In the genomic region with DNA sequence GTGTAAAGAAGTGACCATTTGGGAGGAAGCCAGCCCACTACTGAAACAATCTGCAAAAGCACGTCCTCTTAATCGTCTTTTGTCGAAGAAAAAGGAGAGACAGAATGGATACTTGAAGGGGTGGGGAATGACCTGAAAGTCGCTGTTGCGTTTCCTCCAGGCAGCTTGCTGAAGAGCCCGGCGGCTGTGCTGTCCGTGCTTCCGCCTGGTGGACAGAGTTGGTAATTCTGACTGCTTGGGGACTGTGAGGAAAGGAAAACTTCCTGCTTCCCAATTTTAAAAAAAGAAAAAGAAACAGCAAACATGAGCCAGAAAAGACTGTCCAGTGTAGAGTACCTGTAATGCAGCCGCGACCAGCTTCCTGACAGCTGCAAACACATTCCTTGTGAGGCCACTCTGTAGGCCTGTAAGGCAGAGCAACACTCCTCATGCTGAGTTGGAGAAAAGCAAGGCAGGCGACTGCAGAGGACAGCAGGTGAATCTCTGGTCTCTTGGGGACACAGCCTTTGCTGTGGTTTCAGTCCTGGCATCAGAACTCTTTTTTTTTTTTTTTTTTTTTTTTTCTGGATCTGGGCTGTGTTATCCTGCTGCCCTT, we compare ENCODE assay signal across 8 cellular contexts.
DNase-seq lines count a peak whose midpoint lies in the region; ATAC-seq and TF ChIP-seq lines count a peak whose summit lies in the region.

No MANE protein-coding gene starts in this region.

- no peaks in the 10 kb centered on the region for H3K9me3 Mint-ChIP-seq in activated naive CD8-positive, alpha-beta T cell treated with anti-CD3 and anti-CD28 coated beads, Interleukin-2, amount 50 U/mL, for 24 hours
- peaks cover 6% of the 10 kb centered on the region for H3K9me3 Mint-ChIP-seq in stimulated activated memory B cell treated with anti-CD40 and anti-IgM and Interleukin-4, amounts not matched to agents 10 μg/mL and 1 μg/mL and 100 μg/mL, for 72 hours

- H3K27me3 ChIP-seq in IMR-90 (ENCODE audit: control insufficient read depth, insufficient read depth, low read length), result peaks cover 2% of the 10 kb centered on the region; the same call in 1 of the 2 replicates
- H3K27me3 ChIP-seq in hepatocyte, result no peaks in the 10 kb centered on the region
- H3K27me3 ChIP-seq in thoracic aorta (replicated peaks; ENCODE audit: insufficient read depth), result no peaks in the 10 kb centered on the region

- H2BK120ac ChIP-seq in IMR-90 (ENCODE audit: low read depth, low read length), result no peak overlapping the region

- no peak overlapping the region for H3K27ac Mint-ChIP-seq in activated naive CD8-positive, alpha-beta T cell treated with anti-CD3 and anti-CD28 coated beads, Interleukin-2, amount 50 U/mL, for 24 hours
- no peak overlapping the region for H3K27ac Mint-ChIP-seq in stimulated activated memory B cell treated with anti-CD40 and anti-IgM and Interleukin-4, amounts not matched to agents 10 μg/mL and 1 μg/mL and 100 μg/mL, for 72 hours

- peaks cover 3% of the 10 kb centered on the region for H3K27me3 Mint-ChIP-seq in activated naive CD8-positive, alpha-beta T cell treated with anti-CD3 and anti-CD28 coated beads, Interleukin-2, amount 50 U/mL, for 24 hours
- no peaks in the 10 kb centered on the region for H3K27me3 Mint-ChIP-seq in stimulated activated memory B cell treated with anti-CD40 and anti-IgM and Interleukin-4, amounts not matched to agents 10 μg/mL and 1 μg/mL and 100 μg/mL, for 72 hours

- no TSS peak for BruUV-seq in IMR-90 (replicated peaks; lab: Mats Ljungman, UMichigan)

- no peak overlapping the region for H2BK15ac ChIP-seq in IMR-90 (ENCODE audit: low read depth, low read length)

- CTCF ChIA-PET in IMR-90 (lab: Yijun Ruan, JAX), result interaction anchor here (0.6 kb wide), 1 partner anchor 594 kb away, joined by 3 read pairs; no protein-coding TSS in a partner anchor

- ATAC-seq in GM21423 (IDR thresholded peaks at IDR 0.05; ENCODE audit: unreplicated experiment) (peak; percentile 88), IMR-90 (ENCODE audit: low read depth) (peak; percentile 92), thoracic aorta (ENCODE audit: insufficient number of reproducible peaks, low FRiP score, low read depth) (peak; percentile 36)
- no peak for ATAC-seq in activated naive CD8-positive, alpha-beta T cell treated with anti-CD3 and anti-CD28 coated beads, Interleukin-2, amount 50 U/mL, for 24 hours
- no peak for ATAC-seq in stimulated activated memory B cell treated with anti-CD40 and anti-IgM and Interleukin-4, amounts not matched to agents 10 μg/mL and 1 μg/mL and 100 μg/mL, for 72 hours

- H4K5ac ChIP-seq in IMR-90 (ENCODE audit: low read depth, low read length), result no peak overlapping the region

- no peaks in the 10 kb centered on the region for H3K4me1 Mint-ChIP-seq in activated naive CD8-positive, alpha-beta T cell treated with anti-CD3 and anti-CD28 coated beads, Interleukin-2, amount 50 U/mL, for 24 hours
- no peaks in the 10 kb centered on the region for H3K4me1 Mint-ChIP-seq in stimulated activated memory B cell treated with anti-CD40 and anti-IgM and Interleukin-4, amounts not matched to agents 10 μg/mL and 1 μg/mL and 100 μg/mL, for 72 hours

- no peak overlapping the region for H3K56ac ChIP-seq in IMR-90 (ENCODE audit: extremely low read depth, insufficient read depth, low read length)

- H3K4me3 ChIP-seq in IMR-90 (ENCODE audit: insufficient read depth, low read depth, low read length) (no peak overlapping the region), hepatocyte (no peak overlapping the region), thoracic aorta (no peak overlapping the region)

- TF ChIP-seq POLR2A in IMR-90 (IDR thresholded peaks at IDR 0.05; ENCODE audit: low read depth, low read length), result no peak

- dilution Hi-C loops in IMR-90 (cut with HindIII; ENCODE audit: low sequenced_read_pairs, unreplicated experiment), result no loop called here

- H3K79me2 ChIP-seq in hepatocyte, result no peaks in the 10 kb centered on the region

- no peak overlapping the region for H3K14ac ChIP-seq in IMR-90 (replicated peaks; ENCODE audit: low read depth, low read length)

- 0% methylated on average over 2 of the region's 12 CpGs; no CpG with 5 or more reads in 1 of the 2 experiments for WGBS in IMR-90 (ENCODE audit: extremely low coverage in 2 of 2, insufficient read length in 1 of 2), 2 experiments
- 18% methylated on average over 12 of the region's 12 CpGs for WGBS in hepatocyte (ENCODE audit: low lambda C conversion rate, missing lambda C conversion rate)

- H2AK9ac ChIP-seq in IMR-90 (replicated peaks; ENCODE audit: low read depth, low read length, poor library complexity), result no peak overlapping the region

- H2AFZ ChIP-seq in IMR-90 (replicated peaks; ENCODE audit: low read length, poor library complexity) (peak overlapping the region; percentile 32), hepatocyte (no peak overlapping the region)

- no peak overlapping the region for H3K27ac ChIP-seq in IMR-90 (ENCODE audit: insufficient read depth, low read length)
- no peak overlapping the region for H3K27ac ChIP-seq in hepatocyte
- no peak overlapping the region for H3K27ac ChIP-seq in thoracic aorta

- H4K91ac ChIP-seq in IMR-90 (ENCODE audit: insufficient read depth, low read depth, low read length), result no peak overlapping the region

- TF ChIP-seq RAD21 in IMR-90 (IDR thresholded peaks at IDR 0.05; ENCODE audit: low read length), result peak; percentile 52

- H2BK20ac ChIP-seq in IMR-90 (ENCODE audit: low read depth, low read length), result no peak overlapping the region

- H4K20me1 ChIP-seq in IMR-90 (ENCODE audit: insufficient read depth, low read length), result no peaks in the 10 kb centered on the region
- H4K20me1 ChIP-seq in hepatocyte (ENCODE audit: insufficient read depth, poor library complexity, severe bottlenecking), result no peaks in the 10 kb centered on the region

- no peak overlapping the region for H4K8ac ChIP-seq in IMR-90 (ENCODE audit: low read depth in 2 of 2, low read length in 2 of 2)

- TF ChIP-seq CTCF in IMR-90 (conservative IDR thresholded peaks at IDR 0.05; ENCODE audit: low read depth, low read length) (peak; percentile 67), hepatocyte (IDR thresholded peaks at IDR 0.05; ENCODE audit: poor library complexity) (peak; percentile 76), thoracic aorta (IDR thresholded peaks at IDR 0.05) (peak; percentile 77)

- H3K9me2 ChIP-seq in hepatocyte (replicated peaks; ENCODE audit: insufficient read depth), result no peaks in the 10 kb centered on the region

- H2AK5ac ChIP-seq in IMR-90 (ENCODE audit: low read depth, low read length), result no peak overlapping the region

- in situ Hi-C loops in IMR-90 (cut with MboI; ENCODE audit: low sequenced_read_pairs), result no loop called here

- H3K9ac ChIP-seq in IMR-90 (ENCODE audit: low read depth, low read length), result no peak overlapping the region

- H3K4me3 Mint-ChIP-seq in activated naive CD8-positive, alpha-beta T cell treated with anti-CD3 and anti-CD28 coated beads, Interleukin-2, amount 50 U/mL, for 24 hours, result no peak overlapping the region
- H3K4me3 Mint-ChIP-seq in stimulated activated memory B cell treated with anti-CD40 and anti-IgM and Interleukin-4, amounts not matched to agents 10 μg/mL and 1 μg/mL and 100 μg/mL, for 72 hours, result no peak overlapping the region

- H3K36me3 ChIP-seq in IMR-90 (ENCODE audit: control insufficient read depth, insufficient read depth, low read length) (no peaks in the 10 kb centered on the region), hepatocyte (replicated peaks; ENCODE audit: insufficient read depth, low read depth) (no peaks in the 10 kb centered on the region), thoracic aorta (no peaks in the 10 kb centered on the region)

- H3K4me2 ChIP-seq in IMR-90 (ENCODE audit: low read depth, low read length) (no peak overlapping the region), hepatocyte (peak overlapping the region; percentile 32)

- no peak overlapping the region for H3K18ac ChIP-seq in IMR-90 (ENCODE audit: low read depth, low read length)

- H3K4me1 ChIP-seq in IMR-90 (ENCODE audit: control insufficient read depth, insufficient read depth, low read length) (no peaks in the 10 kb centered on the region), hepatocyte (ENCODE audit: insufficient read depth) (no peaks in the 10 kb centered on the region), thoracic aorta (ENCODE audit: control insufficient read depth in 1 of 2, low read depth in 2 of 2) (no peaks in the 10 kb centered on the region)

- POLR2A ChIA-PET in IMR-90 (lab: Charles Lee; ENCODE audit: unreplicated experiment), result no interaction called here

- no peaks in the 10 kb centered on the region for H3K36me3 Mint-ChIP-seq in activated naive CD8-positive, alpha-beta T cell treated with anti-CD3 and anti-CD28 coated beads, Interleukin-2, amount 50 U/mL, for 24 hours (ENCODE audit: low read depth)
- H3K36me3 Mint-ChIP-seq in stimulated activated memory B cell treated with anti-CD40 and anti-IgM and Interleukin-4, amounts not matched to agents 10 μg/mL and 1 μg/mL and 100 μg/mL, for 72 hours, result no peaks in the 10 kb centered on the region

- no peak overlapping the region for H2BK5ac ChIP-seq in IMR-90 (ENCODE audit: low read depth, low read length, poor library complexity, severe bottlenecking)

- intact Hi-C loops in IMR-90 (cut with micrococcal nuclease), result loop anchor here (1.0 kb wide), 2 partner anchors 308 to 593 kb away; no protein-coding TSS in a partner anchor

- H3K9me3 ChIP-seq in IMR-90 (ENCODE audit: control insufficient read depth, insufficient read depth, low read length) (no peaks in the 10 kb centered on the region), hepatocyte (ENCODE audit: low read depth) (no peaks in the 10 kb centered on the region), thoracic aorta (no peaks in the 10 kb centered on the region)

- no peaks in the 10 kb centered on the region for H3K9me1 ChIP-seq in IMR-90 (ENCODE audit: insufficient read depth, low read length)

- no peak overlapping the region for H3K23ac ChIP-seq in IMR-90 (ENCODE audit: low read depth, low read length)

- H3K4ac ChIP-seq in IMR-90 (ENCODE audit: low read depth, low read length), result no peak overlapping the region

- DNase-seq in ELF-1 (ENCODE audit: low read depth, low spot score), result peak; percentile 73
- DNase-seq in IMR-90, result peak; percentile 42
- DNase-seq in activated naive CD8-positive, alpha-beta T cell treated with anti-CD3 and anti-CD28 coated beads, Interleukin-2, amount 50 U/mL, for 24 hours, result peak; percentile 4
- DNase-seq in hepatocyte (ENCODE audit: low spot score), result peak; percentile 82
- no peak for DNase-seq in thoracic aorta (ENCODE audit: low spot score)
- DNase-seq in NCI-H1048 (lab: John Stamatoyannopoulos, UW), result no peak

- H3K79me1 ChIP-seq in IMR-90 (ENCODE audit: low read depth in 1 of 2, low read length in 2 of 2), result no peaks in the 10 kb centered on the region

TF ChIP-seq in IMR-90, 13 proteins besides CTCF, POLR2A, EP300 and RAD21:
- TF ChIP-seq SMC3 (IDR thresholded peaks at IDR 0.05; ENCODE audit: low read depth, low read length), result peak; percentile 58
- no peak for TF ChIP-seq MAZ (IDR thresholded peaks at IDR 0.05; ENCODE audit: borderline replicate concordance, low read depth, low read length)
TF ChIP-seq in IMR-90: peak in this region for 1.

Comparison
In these comparisons a context has a peak if more than half of its experiments do, and no peak if none do; other contexts are left out.
1. DNase-seq: peak in ELF-1 (single experiment), IMR-90 (single experiment), activated naive CD8-positive, alpha-beta T cell treated with anti-CD3 and anti-CD28 coated beads, Interleukin-2, amount 50 U/mL, for 24 hours (single experiment) and hepatocyte (single experiment); none in thoracic aorta (single experiment) and NCI-H1048 (single experiment).
2. ATAC-seq: peak in GM21423 (single experiment), IMR-90 (single experiment) and thoracic aorta (single experiment); none in activated naive CD8-positive, alpha-beta T cell treated with anti-CD3 and anti-CD28 coated beads, Interleukin-2, amount 50 U/mL, for 24 hours (single experiment) and stimulated activated memory B cell treated with anti-CD40 and anti-IgM and Interleukin-4, amounts not matched to agents 10 μg/mL and 1 μg/mL and 100 μg/mL, for 72 hours (single experiment).
3. Peak in every context shown above with its lines, with median percentiles within 50 percentile points of each other: CTCF ChIP-seq.